In genomic region chr9:127396808-127397721, GRCh38 we compare ENCODE assay signal across 8 cellular contexts. TPM values are rescaled to one million over a fixed set of nuclear protein-coding genes. Genes with fewer than 3 reads are reported as not detected.
A peak's percentile ranks its signal among the peaks of the same experiment; 100 is the strongest.
DNase-seq lines count a peak whose midpoint lies in the region; ATAC-seq and TF ChIP-seq lines count a peak whose summit lies in the region.

TSS of gene SLC2A8 (plus strand) at chr9:127397169. CDS start at chr9:127397231, 62 bp downstream.

- DNase-seq in NCI-H2171 treated with DMSO at 0.1 percent for 48 hours (lab: John Stamatoyannopoulos, UW) (peak; percentile 100), WTC11 (ENCODE audit: low spot score) (peak; percentile 99), cardiac fibroblast (ENCODE audit: low read depth in 2 of 2) (peak; percentile 98 to 99), iPS-NIHi11 (ENCODE audit: low spot score) (peak; percentile 96)

- peak; percentile 63 for TF ChIP-seq POLR2A in GM18526 (IDR thresholded peaks at IDR 0.05; ENCODE audit: extremely low read depth, insufficient read length)

- H3K27me3 Mint-ChIP-seq in WTC11 (ENCODE audit: low read depth) = peaks cover 17% of the 10 kb centered on the region

- H3K27ac ChIP-seq in 22Rv1 = peak within 1 kb of the TSS; percentile 68
- H3K27ac ChIP-seq in skin epidermis = peak within 1 kb of the TSS; percentile 45 to 91 (median 77)

- peak; percentile 91 for ATAC-seq in HG03064 (IDR thresholded peaks at IDR 0.05; ENCODE audit: low read depth, unreplicated experiment)
- ATAC-seq in WTC11 = peak; percentile 97

- no peaks in the 10 kb centered on the region for H3K36me3 Mint-ChIP-seq in WTC11

- TF ChIP-seq CTCF in 22Rv1 (IDR thresholded peaks at IDR 0.05) (no peak), WTC11 (IDR thresholded peaks at IDR 0.05) (no peak), cardiac fibroblast (IDR thresholded peaks at IDR 0.05; ENCODE audit: low read depth, low read length) (no peak)

- no peaks in the 10 kb centered on the region for H3K9me3 Mint-ChIP-seq in WTC11

- peak within 1 kb of the TSS; percentile 95 for H3K27ac Mint-ChIP-seq in WTC11

- peaks cover 13% of the 10 kb centered on the region for H3K4me1 Mint-ChIP-seq in WTC11

- CTCF ChIA-PET in WTC11 (lab: Charles Lee) = interaction anchor here (0.6 to 3.7 kb wide), 38 partner anchors 9 to 483 kb away, joined by 3 to 44 read pairs (median 4); partner anchors contain the start of genes ANGPTL2, RALGPS1, TOR2A and ZNF79

- peak within 1 kb of the TSS; percentile 56 to 61 for H3K4me3 ChIP-seq in cardiac fibroblast (replicated peaks in 1 of 2; ENCODE audit: low read depth in 2 of 2, low read length in 2 of 2)
- peak within 1 kb of the TSS; percentile 71 to 91 (median 86) for H3K4me3 ChIP-seq in skin epidermis

- POLR2A ChIA-PET in WTC11 (lab: Charles Lee) = interaction anchor here (0.6 to 2.1 kb wide), 14 partner anchors 10 to 337 kb away, joined by 3 to 12 read pairs (median 3); partner anchors contain the start of gene ZNF79

- H3K4me3 Mint-ChIP-seq in WTC11 = peak within 1 kb of the TSS; percentile 80

TF ChIP-seq in WTC11, 78 proteins besides CTCF, POLR2A, EP300 and RAD21 (continues in another document):
- TF ChIP-seq CBFB (CRISPR knock-in tag; IDR thresholded peaks at IDR 0.05; ENCODE audit: low read depth) = no peak
- 0 out of 2 replicates have a peak, but pooled peaks have one; percentile 27 for TF ChIP-seq ZNF317 (CRISPR knock-in tag; IDR thresholded peaks at IDR 0.05; ENCODE audit: borderline replicate concordance, low read depth)
- 0 out of 2 replicates have a peak, but pooled peaks have one; percentile 59 for TF ChIP-seq CREM (CRISPR knock-in tag; IDR thresholded peaks at IDR 0.05)
- TF ChIP-seq IRF2 (CRISPR knock-in tag; IDR thresholded peaks at IDR 0.05; ENCODE audit: borderline replicate concordance, low read depth) = no peak
- TF ChIP-seq MLX (CRISPR knock-in tag; IDR thresholded peaks at IDR 0.05) = no peak
- no peak for TF ChIP-seq PRRX2 (CRISPR knock-in tag; IDR thresholded peaks at IDR 0.05)
- TF ChIP-seq NFYB (CRISPR knock-in tag; conservative IDR thresholded peaks at IDR 0.05; ENCODE audit: low read depth) = peak; percentile 82
- no peak for TF ChIP-seq SOX15 (CRISPR knock-in tag; IDR thresholded peaks at IDR 0.05)
- no peak for TF ChIP-seq NR3C1 (CRISPR knock-in tag; conservative IDR thresholded peaks at IDR 0.05; ENCODE audit: low read depth)
- no peak for TF ChIP-seq ETV6 (CRISPR knock-in tag; IDR thresholded peaks at IDR 0.05)
- no peak for TF ChIP-seq AR (CRISPR knock-in tag; IDR thresholded peaks at IDR 0.05)
- peak; percentile 80 for TF ChIP-seq SP1 (CRISPR knock-in tag; conservative IDR thresholded peaks at IDR 0.05)
- TF ChIP-seq PRDM15 (CRISPR knock-in tag; IDR thresholded peaks at IDR 0.05) = no peak
- TF ChIP-seq ATF1 (CRISPR knock-in tag; IDR thresholded peaks at IDR 0.05) = 0 out of 2 replicates have a peak, but pooled peaks have one; percentile 64
- TF ChIP-seq ZNF138 (CRISPR knock-in tag; conservative IDR thresholded peaks at IDR 0.05) = no peak
- TF ChIP-seq NFE2L1 (CRISPR knock-in tag; IDR thresholded peaks at IDR 0.05) = no peak
- no peak for TF ChIP-seq FOXP1 (CRISPR knock-in tag; IDR thresholded peaks at IDR 0.05; ENCODE audit: borderline replicate concordance)
- TF ChIP-seq FOXP4 (CRISPR knock-in tag; IDR thresholded peaks at IDR 0.05) = no peak
- TF ChIP-seq TEAD4 (CRISPR knock-in tag; IDR thresholded peaks at IDR 0.05) = no peak
- TF ChIP-seq FOXK1 (CRISPR knock-in tag; IDR thresholded peaks at IDR 0.05) = peak; percentile 47
- no peak for TF ChIP-seq JAZF1 (CRISPR knock-in tag; IDR thresholded peaks at IDR 0.05)
- TF ChIP-seq ESRRA (CRISPR knock-in tag; IDR thresholded peaks at IDR 0.05; ENCODE audit: borderline replicate concordance) = no peak; the same call in 1 of the 2 replicates
- TF ChIP-seq JUN (CRISPR knock-in tag; IDR thresholded peaks at IDR 0.05) = 0 out of 2 replicates have a peak, but pooled peaks have one; percentile 54

RNA-seq across cellular contexts. Expression of gene SLC2A8, which starts in this region (rescaled TPM):
- 30.2 to 37.4 TPM (median 33.9 TPM) in 3 replicates for total RNA-seq in WTC11 (2021)

Comparison
In these comparisons a context has a peak if more than half of its experiments do, and no peak if none do; other contexts are left out.
1. Peak in every context shown above with its lines: DNase-seq, ATAC-seq, H3K4me3 ChIP-seq and H3K27ac ChIP-seq.